ENCODE assay signal across 9 cellular contexts in genomic region chr1:66242646-66243547, GRCh38.
DNase-seq lines count a peak whose midpoint lies in the region; ATAC-seq and TF ChIP-seq lines count a peak whose summit lies in the region.
"Had no signal": no experiment of that assay in that cellular context is flagged by ENCODE, and none has a peak within 500 bp of the region (broad histone marks: within the 10 kb centered on the region; RNA-seq: fewer than 3 reads in every experiment).

No MANE protein-coding gene starts in this region.

- DNase-seq in BJ (ENCODE audit: low read depth) (no peak), NCI-H524 (lab: John Stamatoyannopoulos, UW) (peak; percentile 31 to 80), choroid plexus epithelial cell (ENCODE audit: low read depth) (peak; percentile 96), left lobe of liver (ENCODE audit: low spot score) (peak; percentile 81)
- peak; percentile 89 for DNase-seq in activated CD4-positive, alpha-beta T cell treated with anti-CD3 and anti-CD28 coated beads for 36 hours
- peak; percentile 66 to 74 for DNase-seq in stimulated activated CD4-positive, alpha-beta T cell treated with anti-CD3 and anti-CD28 coated beads, Interleukin-4, amount 100 ng/mL, for 48 hours (ENCODE audit: low read depth in 2 of 2)

- no peaks in the 10 kb centered on the region for H3K36me3 ChIP-seq in BJ (ENCODE audit: control insufficient read depth, insufficient read depth, low read length)

- H3K27me3 ChIP-seq in BJ (ENCODE audit: control insufficient read depth, insufficient read depth, low read length), result no peaks in the 10 kb centered on the region

- H3K4me3 Mint-ChIP-seq in activated CD4-positive, alpha-beta T cell treated with anti-CD3 and anti-CD28 coated beads for 36 hours, result no peak overlapping the region
- H3K4me3 Mint-ChIP-seq: IgD-negative memory B cell had no signal

- ATAC-seq in GM19351 (IDR thresholded peaks at IDR 0.05; ENCODE audit: unreplicated experiment) (peak; percentile 53), HG03469 (IDR thresholded peaks at IDR 0.05; ENCODE audit: unreplicated experiment) (peak; percentile 61), left lobe of liver (peak; percentile 100)
- peak; percentile 41 for ATAC-seq in activated CD4-positive, alpha-beta T cell treated with anti-CD3 and anti-CD28 coated beads for 36 hours

- CTCF ChIA-PET in BJ (lab: Yijun Ruan, JAX), result interaction anchor here (0.6 to 18.7 kb wide), 42 partner anchors 9 to 1679 kb away, joined by 3 to 293 read pairs (median 3); no protein-coding TSS in a partner anchor
- CTCF ChIA-PET in activated CD4-positive, alpha-beta T cell treated with anti-CD3 and anti-CD28 coated beads for 36 hours (lab: Charles Lee), result interaction anchor here (0.6 to 21.5 kb wide), 65 partner anchors 8 to 544 kb away, joined by 3 to 359 read pairs (median 4); no protein-coding TSS in a partner anchor

- POLR2A ChIA-PET in BJ (lab: Charles Lee), result interaction anchor here (0.6 kb wide), 1 partner anchor 104 kb away, joined by 5 read pairs; no protein-coding TSS in a partner anchor
- POLR2A ChIA-PET in activated CD4-positive, alpha-beta T cell treated with anti-CD3 and anti-CD28 coated beads for 36 hours (lab: Charles Lee), result interaction anchor here (1.0 to 2.3 kb wide), 3 partner anchors 94 to 202 kb away, joined by 4 to 7 read pairs (median 7); no protein-coding TSS in a partner anchor

- H3K4me1 Mint-ChIP-seq in activated CD4-positive, alpha-beta T cell treated with anti-CD3 and anti-CD28 coated beads for 36 hours, result no peaks in the 10 kb centered on the region

- H3K9me3 Mint-ChIP-seq in activated CD4-positive, alpha-beta T cell treated with anti-CD3 and anti-CD28 coated beads for 36 hours (ENCODE audit: low read depth), result no peaks in the 10 kb centered on the region
- H3K9me3 Mint-ChIP-seq: IgD-negative memory B cell had no signal

- no peak overlapping the region for H3K27ac Mint-ChIP-seq in activated CD4-positive, alpha-beta T cell treated with anti-CD3 and anti-CD28 coated beads for 36 hours
- H3K27ac Mint-ChIP-seq: IgD-negative memory B cell had no signal

- H3K27me3 Mint-ChIP-seq in activated CD4-positive, alpha-beta T cell treated with anti-CD3 and anti-CD28 coated beads for 36 hours, result peaks cover 5% of the 10 kb centered on the region

- H3K36me3 Mint-ChIP-seq in activated CD4-positive, alpha-beta T cell treated with anti-CD3 and anti-CD28 coated beads for 36 hours (ENCODE audit: low read depth), result no peaks in the 10 kb centered on the region
- H3K36me3 Mint-ChIP-seq: IgD-negative memory B cell had no signal

- no peak overlapping the region for H3K4me3 ChIP-seq in BJ (ENCODE audit: low read depth, low read length)
- no peak overlapping the region for H3K4me3 ChIP-seq in choroid plexus epithelial cell (ENCODE audit: low read depth, low read length)

- intact Hi-C loops in activated CD4-positive, alpha-beta T cell treated with anti-CD3 and anti-CD28 coated beads for 36 hours (cut with DNase I, micrococcal nuclease), result loop anchor here (1.0 to 10.0 kb wide), 14 partner anchors 12 to 848 kb away; partner anchors contain the start of genes LEPR (in 1 of the 2) and LEPROT (in 1 of the 2)

- TF ChIP-seq CTCF in BJ (IDR thresholded peaks at IDR 0.05; ENCODE audit: insufficient read depth, low read depth, low read length), result peak; percentile 99
- peak; percentile 100 for TF ChIP-seq CTCF in choroid plexus epithelial cell (conservative IDR thresholded peaks at IDR 0.05; ENCODE audit: low read depth, low read length)

Comparison
In these comparisons a context has a peak if more than half of its experiments do, and no peak if none do; other contexts are left out.
1. ATAC-seq: peak in every context shown above with its lines; median percentile 100 in left lobe of liver; 61 in HG03469; 53 in GM19351; 41 in activated CD4-positive, alpha-beta T cell treated with anti-CD3 and anti-CD28 coated beads for 36 hours.